In the genomic region with DNA sequence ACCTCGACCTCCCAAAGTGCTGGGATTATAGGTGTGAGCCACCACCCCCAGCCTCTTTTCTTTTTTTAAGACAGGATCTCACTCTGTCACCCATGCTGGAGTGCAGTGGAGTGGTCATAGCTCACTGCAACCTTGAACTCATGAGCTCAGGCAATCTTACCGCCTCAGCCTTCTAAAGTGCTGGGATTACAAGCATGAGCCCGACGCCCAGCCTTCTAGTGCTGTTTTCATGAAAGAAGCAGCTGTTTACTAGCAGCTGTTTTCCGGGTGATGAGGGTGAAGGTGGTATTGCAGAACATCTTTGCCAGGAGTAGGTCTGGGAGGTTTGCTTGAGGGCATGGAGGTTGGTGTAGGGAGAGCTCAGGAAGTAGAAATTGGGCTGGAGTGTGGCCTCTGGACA, we compare ENCODE assay signal across 1 cellular context.
A peak's percentile ranks its signal among the peaks of the same experiment; 100 is the strongest.
TF ChIP-seq lines count a peak whose summit lies in the region.

No MANE protein-coding gene starts in this region.

TF ChIP-seq in HepG2, 621 proteins besides CTCF, POLR2A, EP300 and RAD21:
- TF ChIP-seq ZBTB33 (CRISPR knock-in tag; IDR thresholded peaks at IDR 0.05), result peak; percentile 85
- peak; percentile 54; the same call in 1 of the 2 replicates for TF ChIP-seq RARA (CRISPR knock-in tag; IDR thresholded peaks at IDR 0.05)
- no peak for TF ChIP-seq FOXP1 (IDR thresholded peaks at IDR 0.05)
- peak; percentile 46; the same call in 1 of the 2 replicates for TF ChIP-seq FOXP1 (CRISPR knock-in tag; IDR thresholded peaks at IDR 0.05)
- TF ChIP-seq ZNF605 (CRISPR knock-in tag; IDR thresholded peaks at IDR 0.05), result peak; percentile 31; the same call in 1 of the 2 replicates
- no peak for TF ChIP-seq CBX5 (CRISPR knock-in tag; IDR thresholded peaks at IDR 0.05; ENCODE audit: borderline replicate concordance)
- peak; percentile 25 for TF ChIP-seq HNF4A (CRISPR knock-in tag; IDR thresholded peaks at IDR 0.05)
- TF ChIP-seq TEAD3 (CRISPR knock-in tag; optimal IDR thresholded peaks at IDR 0.05; ENCODE audit: borderline replicate concordance), result peak; percentile 19
- TF ChIP-seq JARID2 (CRISPR knock-in tag; IDR thresholded peaks at IDR 0.05; ENCODE audit: insufficient replicate concordance), result no peak
- TF ChIP-seq, protein P1, sequence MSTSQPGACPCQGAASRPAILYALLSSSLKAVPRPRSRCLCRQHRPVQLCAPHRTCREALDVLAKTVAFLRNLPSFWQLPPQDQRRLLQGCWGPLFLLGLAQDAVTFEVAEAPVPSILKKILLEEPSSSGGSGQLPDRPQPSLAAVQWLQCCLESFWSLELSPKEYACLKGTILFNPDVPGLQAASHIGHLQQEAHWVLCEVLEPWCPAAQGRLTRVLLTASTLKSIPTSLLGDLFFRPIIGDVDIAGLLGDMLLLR (CRISPR knock-in tag; IDR thresholded peaks at IDR 0.05), result no peak
- 0 out of 2 replicates have a peak, but pooled peaks have one; percentile 9 for TF ChIP-seq FOXA3 (CRISPR knock-in tag; IDR thresholded peaks at IDR 0.05)
- no peak for TF ChIP-seq ZNF274 (CRISPR knock-in tag; IDR thresholded peaks at IDR 0.05)
- TF ChIP-seq MIXL1 (CRISPR knock-in tag; IDR thresholded peaks at IDR 0.05), result 0 out of 2 replicates have a peak, but pooled peaks have one; percentile 12
- peak; percentile 56; the same call in 1 of the 2 replicates for TF ChIP-seq TFAP4 (IDR thresholded peaks at IDR 0.05; ENCODE audit: borderline replicate concordance, low read depth)
